Comparison of ENCODE assay signal across 1 cellular context in the genomic region with DNA sequence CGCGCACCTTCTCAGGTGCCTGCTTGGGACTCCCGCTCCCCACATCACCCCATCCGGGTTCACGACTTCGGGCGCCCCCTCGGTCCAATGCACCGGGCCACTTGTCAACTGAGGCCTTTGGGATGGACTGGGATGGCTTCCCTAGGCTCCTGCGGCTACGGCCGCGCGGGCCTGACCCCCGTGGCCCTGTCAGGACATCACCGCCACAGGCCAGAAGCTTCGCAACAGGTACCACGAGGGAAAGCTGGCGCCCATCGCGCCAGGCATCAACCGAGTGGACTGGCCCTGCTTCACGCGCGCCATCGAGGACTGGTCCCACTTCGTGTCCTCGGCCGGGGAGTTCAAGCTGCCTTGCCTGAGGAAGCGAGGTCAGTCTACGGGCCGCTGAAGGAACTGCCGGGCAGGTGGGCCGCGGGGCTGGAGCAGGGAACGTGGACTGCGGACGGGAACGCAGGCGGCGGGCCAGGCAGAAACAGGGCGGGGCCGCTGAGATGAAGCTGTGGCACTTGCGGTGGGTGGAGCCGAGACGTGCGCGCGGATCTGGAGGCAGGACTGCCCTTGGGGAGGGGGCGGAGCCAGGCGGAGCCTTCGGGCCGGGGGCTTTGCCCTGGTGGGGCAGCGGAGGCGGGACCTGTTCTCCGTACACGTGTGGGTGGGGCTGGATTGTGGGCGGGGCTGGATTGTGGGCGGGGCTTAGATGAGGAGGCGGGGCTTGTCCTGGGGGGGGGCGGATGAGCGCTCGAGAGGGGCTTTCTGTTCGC.
A peak's percentile ranks its signal among the peaks of the same experiment; 100 is the strongest.
TF ChIP-seq lines count a peak whose summit lies in the region.

No MANE protein-coding gene starts in this region.

TF ChIP-seq in HepG2, 621 proteins besides CTCF, POLR2A, EP300 and RAD21 (continued from another document and continues in another):
- TF ChIP-seq, protein P1, sequence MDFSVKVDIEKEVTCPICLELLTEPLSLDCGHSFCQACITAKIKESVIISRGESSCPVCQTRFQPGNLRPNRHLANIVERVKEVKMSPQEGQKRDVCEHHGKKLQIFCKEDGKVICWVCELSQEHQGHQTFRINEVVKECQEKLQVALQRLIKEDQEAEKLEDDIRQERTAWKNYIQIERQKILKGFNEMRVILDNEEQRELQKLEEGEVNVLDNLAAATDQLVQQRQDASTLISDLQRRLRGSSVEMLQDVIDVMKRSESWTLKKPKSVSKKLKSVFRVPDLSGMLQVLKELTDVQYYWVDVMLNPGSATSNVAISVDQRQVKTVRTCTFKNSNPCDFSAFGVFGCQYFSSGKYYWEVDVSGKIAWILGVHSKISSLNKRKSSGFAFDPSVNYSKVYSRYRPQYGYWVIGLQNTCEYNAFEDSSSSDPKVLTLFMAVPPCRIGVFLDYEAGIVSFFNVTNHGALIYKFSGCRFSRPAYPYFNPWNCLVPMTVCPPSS (IDR thresholded peaks at IDR 0.05): no peak
- TF ChIP-seq SP1 (IDR thresholded peaks at IDR 0.05) (no peak), SP1 (CRISPR knock-in tag; IDR thresholded peaks at IDR 0.05) (no peak), CREB1 (IDR thresholded peaks at IDR 0.05) (no peak), CREB1 (CRISPR knock-in tag; IDR thresholded peaks at IDR 0.05) (no peak), ZNF75D (CRISPR knock-in tag; IDR thresholded peaks at IDR 0.05; ENCODE audit: borderline replicate concordance) (no peak), SAFB2 (CRISPR knock-in tag; IDR thresholded peaks at IDR 0.05; ENCODE audit: borderline replicate concordance, low read depth) (0 out of 2 replicates have a peak, but pooled peaks have one; percentile 58), MBD4 (IDR thresholded peaks at IDR 0.05; ENCODE audit: borderline replicate concordance, low read length) (no peak), ZFYVE20 (CRISPR knock-in tag; IDR thresholded peaks at IDR 0.05; ENCODE audit: borderline replicate concordance, low read depth) (no peak), NFYC (CRISPR knock-in tag; IDR thresholded peaks at IDR 0.05) (no peak), AGO1 (IDR thresholded peaks at IDR 0.05; ENCODE audit: low read depth, low read length, poor library complexity, severe bottlenecking) (peak; percentile 78), ZNF546 (CRISPR knock-in tag; conservative IDR thresholded peaks at IDR 0.05) (no peak), TEAD3 (CRISPR knock-in tag; optimal IDR thresholded peaks at IDR 0.05; ENCODE audit: borderline replicate concordance) (peak; percentile 15), KDM5A (IDR thresholded peaks at IDR 0.05; ENCODE audit: borderline replicate concordance, low read length) (no peak), NR2C2 (CRISPR knock-in tag; IDR thresholded peaks at IDR 0.05; ENCODE audit: borderline replicate concordance) (no peak), HOXA9 (CRISPR knock-in tag; IDR thresholded peaks at IDR 0.05; ENCODE audit: borderline replicate concordance) (no peak), HDAC2 (CRISPR knock-in tag; IDR thresholded peaks at IDR 0.05) (no peak), ZNF816 (CRISPR knock-in tag; IDR thresholded peaks at IDR 0.05; ENCODE audit: borderline replicate concordance) (no peak), SALL1 (CRISPR knock-in tag; IDR thresholded peaks at IDR 0.05) (peak; percentile 28; the same call in 1 of the 2 replicates), THYN1 (CRISPR knock-in tag; IDR thresholded peaks at IDR 0.05; ENCODE audit: borderline replicate concordance, low read depth) (no peak), ZNF768 (CRISPR knock-in tag; IDR thresholded peaks at IDR 0.05) (peak; percentile 47; the same call in 1 of the 2 replicates), CBX2 (IDR thresholded peaks at IDR 0.05; ENCODE audit: low read depth, low read length) (no peak), CBX2 (CRISPR knock-in tag; IDR thresholded peaks at IDR 0.05; ENCODE audit: low read depth) (no peak), ZNF143 (CRISPR knock-in tag; IDR thresholded peaks at IDR 0.05) (no peak), RXRA (CRISPR knock-in tag; IDR thresholded peaks at IDR 0.05) (0 out of 2 replicates have a peak, but pooled peaks have one; percentile 19), SP140L (CRISPR knock-in tag; IDR thresholded peaks at IDR 0.05; ENCODE audit: borderline replicate concordance) (no peak), ZNF33B (CRISPR knock-in tag; IDR thresholded peaks at IDR 0.05) (0 out of 2 replicates have a peak, but pooled peaks have one; percentile 45), HDAC1 (CRISPR knock-in tag; IDR thresholded peaks at IDR 0.05) (peak; percentile 16; the same call in 1 of the 2 replicates), ZNF891 (CRISPR knock-in tag; IDR thresholded peaks at IDR 0.05) (peak; percentile 26; the same call in 1 of the 2 replicates), NCOA5 (CRISPR knock-in tag; IDR thresholded peaks at IDR 0.05) (no peak)
- TF ChIP-seq, protein P2, sequence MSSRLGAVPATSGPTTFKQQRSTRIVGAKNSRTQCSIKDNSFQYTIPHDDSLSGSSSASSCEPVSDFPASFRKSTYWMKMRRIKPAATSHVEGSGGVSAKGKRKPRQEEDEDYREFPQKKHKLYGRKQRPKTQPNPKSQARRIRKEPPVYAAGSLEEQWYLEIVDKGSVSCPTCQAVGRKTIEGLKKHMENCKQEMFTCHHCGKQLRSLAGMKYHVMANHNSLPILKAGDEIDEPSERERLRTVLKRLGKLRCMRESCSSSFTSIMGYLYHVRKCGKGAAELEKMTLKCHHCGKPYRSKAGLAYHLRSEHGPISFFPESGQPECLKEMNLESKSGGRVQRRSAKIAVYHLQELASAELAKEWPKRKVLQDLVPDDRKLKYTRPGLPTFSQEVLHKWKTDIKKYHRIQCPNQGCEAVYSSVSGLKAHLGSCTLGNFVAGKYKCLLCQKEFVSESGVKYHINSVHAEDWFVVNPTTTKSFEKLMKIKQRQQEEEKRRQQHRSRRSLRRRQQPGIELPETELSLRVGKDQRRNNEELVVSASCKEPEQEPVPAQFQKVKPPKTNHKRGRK (CRISPR knock-in tag; IDR thresholded peaks at IDR 0.05): no peak
- TF ChIP-seq, protein P3, sequence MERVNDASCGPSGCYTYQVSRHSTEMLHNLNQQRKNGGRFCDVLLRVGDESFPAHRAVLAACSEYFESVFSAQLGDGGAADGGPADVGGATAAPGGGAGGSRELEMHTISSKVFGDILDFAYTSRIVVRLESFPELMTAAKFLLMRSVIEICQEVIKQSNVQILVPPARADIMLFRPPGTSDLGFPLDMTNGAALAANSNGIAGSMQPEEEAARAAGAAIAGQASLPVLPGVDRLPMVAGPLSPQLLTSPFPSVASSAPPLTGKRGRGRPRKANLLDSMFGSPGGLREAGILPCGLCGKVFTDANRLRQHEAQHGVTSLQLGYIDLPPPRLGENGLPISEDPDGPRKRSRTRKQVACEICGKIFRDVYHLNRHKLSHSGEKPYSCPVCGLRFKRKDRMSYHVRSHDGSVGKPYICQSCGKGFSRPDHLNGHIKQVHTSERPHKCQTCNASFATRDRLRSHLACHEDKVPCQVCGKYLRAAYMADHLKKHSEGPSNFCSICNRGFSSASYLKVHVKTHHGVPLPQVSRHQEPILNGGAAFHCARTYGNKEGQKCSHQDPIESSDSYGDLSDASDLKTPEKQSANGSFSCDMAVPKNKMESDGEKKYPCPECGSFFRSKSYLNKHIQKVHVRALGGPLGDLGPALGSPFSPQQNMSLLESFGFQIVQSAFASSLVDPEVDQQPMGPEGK (CRISPR knock-in tag; IDR thresholded peaks at IDR 0.05): 0 out of 2 replicates have a peak, but pooled peaks have one; percentile 11
- TF ChIP-seq, protein P4, sequence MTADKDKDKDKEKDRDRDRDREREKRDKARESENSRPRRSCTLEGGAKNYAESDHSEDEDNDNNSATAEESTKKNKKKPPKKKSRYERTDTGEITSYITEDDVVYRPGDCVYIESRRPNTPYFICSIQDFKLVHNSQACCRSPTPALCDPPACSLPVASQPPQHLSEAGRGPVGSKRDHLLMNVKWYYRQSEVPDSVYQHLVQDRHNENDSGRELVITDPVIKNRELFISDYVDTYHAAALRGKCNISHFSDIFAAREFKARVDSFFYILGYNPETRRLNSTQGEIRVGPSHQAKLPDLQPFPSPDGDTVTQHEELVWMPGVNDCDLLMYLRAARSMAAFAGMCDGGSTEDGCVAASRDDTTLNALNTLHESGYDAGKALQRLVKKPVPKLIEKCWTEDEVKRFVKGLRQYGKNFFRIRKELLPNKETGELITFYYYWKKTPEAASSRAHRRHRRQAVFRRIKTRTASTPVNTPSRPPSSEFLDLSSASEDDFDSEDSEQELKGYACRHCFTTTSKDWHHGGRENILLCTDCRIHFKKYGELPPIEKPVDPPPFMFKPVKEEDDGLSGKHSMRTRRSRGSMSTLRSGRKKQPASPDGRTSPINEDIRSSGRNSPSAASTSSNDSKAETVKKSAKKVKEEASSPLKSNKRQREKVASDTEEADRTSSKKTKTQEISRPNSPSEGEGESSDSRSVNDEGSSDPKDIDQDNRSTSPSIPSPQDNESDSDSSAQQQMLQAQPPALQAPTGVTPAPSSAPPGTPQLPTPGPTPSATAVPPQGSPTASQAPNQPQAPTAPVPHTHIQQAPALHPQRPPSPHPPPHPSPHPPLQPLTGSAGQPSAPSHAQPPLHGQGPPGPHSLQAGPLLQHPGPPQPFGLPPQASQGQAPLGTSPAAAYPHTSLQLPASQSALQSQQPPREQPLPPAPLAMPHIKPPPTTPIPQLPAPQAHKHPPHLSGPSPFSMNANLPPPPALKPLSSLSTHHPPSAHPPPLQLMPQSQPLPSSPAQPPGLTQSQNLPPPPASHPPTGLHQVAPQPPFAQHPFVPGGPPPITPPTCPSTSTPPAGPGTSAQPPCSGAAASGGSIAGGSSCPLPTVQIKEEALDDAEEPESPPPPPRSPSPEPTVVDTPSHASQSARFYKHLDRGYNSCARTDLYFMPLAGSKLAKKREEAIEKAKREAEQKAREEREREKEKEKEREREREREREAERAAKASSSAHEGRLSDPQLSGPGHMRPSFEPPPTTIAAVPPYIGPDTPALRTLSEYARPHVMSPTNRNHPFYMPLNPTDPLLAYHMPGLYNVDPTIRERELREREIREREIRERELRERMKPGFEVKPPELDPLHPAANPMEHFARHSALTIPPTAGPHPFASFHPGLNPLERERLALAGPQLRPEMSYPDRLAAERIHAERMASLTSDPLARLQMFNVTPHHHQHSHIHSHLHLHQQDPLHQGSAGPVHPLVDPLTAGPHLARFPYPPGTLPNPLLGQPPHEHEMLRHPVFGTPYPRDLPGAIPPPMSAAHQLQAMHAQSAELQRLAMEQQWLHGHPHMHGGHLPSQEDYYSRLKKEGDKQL (CRISPR knock-in tag; IDR thresholded peaks at IDR 0.05; ENCODE audit: low read depth): no peak
- TF ChIP-seq, protein P5, sequence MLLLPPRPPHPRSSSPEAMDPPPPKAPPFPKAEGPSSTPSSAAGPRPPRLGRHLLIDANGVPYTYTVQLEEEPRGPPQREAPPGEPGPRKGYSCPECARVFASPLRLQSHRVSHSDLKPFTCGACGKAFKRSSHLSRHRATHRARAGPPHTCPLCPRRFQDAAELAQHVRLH (CRISPR knock-in tag; IDR thresholded peaks at IDR 0.05; ENCODE audit: borderline replicate concordance, low read depth): no peak
- TF ChIP-seq, protein P6, sequence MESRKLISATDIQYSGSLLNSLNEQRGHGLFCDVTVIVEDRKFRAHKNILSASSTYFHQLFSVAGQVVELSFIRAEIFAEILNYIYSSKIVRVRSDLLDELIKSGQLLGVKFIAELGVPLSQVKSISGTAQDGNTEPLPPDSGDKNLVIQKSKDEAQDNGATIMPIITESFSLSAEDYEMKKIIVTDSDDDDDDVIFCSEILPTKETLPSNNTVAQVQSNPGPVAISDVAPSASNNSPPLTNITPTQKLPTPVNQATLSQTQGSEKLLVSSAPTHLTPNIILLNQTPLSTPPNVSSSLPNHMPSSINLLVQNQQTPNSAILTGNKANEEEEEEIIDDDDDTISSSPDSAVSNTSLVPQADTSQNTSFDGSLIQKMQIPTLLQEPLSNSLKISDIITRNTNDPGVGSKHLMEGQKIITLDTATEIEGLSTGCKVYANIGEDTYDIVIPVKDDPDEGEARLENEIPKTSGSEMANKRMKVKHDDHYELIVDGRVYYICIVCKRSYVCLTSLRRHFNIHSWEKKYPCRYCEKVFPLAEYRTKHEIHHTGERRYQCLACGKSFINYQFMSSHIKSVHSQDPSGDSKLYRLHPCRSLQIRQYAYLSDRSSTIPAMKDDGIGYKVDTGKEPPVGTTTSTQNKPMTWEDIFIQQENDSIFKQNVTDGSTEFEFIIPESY (CRISPR knock-in tag; IDR thresholded peaks at IDR 0.05): peak; percentile 89
- TF ChIP-seq, protein P7, sequence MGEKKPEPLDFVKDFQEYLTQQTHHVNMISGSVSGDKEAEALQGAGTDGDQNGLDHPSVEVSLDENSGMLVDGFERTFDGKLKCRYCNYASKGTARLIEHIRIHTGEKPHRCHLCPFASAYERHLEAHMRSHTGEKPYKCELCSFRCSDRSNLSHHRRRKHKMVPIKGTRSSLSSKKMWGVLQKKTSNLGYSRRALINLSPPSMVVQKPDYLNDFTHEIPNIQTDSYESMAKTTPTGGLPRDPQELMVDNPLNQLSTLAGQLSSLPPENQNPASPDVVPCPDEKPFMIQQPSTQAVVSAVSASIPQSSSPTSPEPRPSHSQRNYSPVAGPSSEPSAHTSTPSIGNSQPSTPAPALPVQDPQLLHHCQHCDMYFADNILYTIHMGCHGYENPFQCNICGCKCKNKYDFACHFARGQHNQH (CRISPR knock-in tag; IDR thresholded peaks at IDR 0.05): no peak
- TF ChIP-seq, protein P8, sequence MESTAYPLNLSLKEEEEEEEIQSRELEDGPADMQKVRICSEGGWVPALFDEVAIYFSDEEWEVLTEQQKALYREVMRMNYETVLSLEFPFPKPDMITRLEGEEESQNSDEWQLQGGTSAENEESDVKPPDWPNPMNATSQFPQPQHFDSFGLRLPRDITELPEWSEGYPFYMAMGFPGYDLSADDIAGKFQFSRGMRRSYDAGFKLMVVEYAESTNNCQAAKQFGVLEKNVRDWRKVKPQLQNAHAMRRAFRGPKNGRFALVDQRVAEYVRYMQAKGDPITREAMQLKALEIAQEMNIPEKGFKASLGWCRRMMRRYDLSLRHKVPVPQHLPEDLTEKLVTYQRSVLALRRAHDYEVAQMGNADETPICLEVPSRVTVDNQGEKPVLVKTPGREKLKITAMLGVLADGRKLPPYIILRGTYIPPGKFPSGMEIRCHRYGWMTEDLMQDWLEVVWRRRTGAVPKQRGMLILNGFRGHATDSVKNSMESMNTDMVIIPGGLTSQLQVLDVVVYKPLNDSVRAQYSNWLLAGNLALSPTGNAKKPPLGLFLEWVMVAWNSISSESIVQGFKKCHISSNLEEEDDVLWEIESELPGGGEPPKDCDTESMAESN (CRISPR knock-in tag; conservative IDR thresholded peaks at IDR 0.05): 0 out of 2 replicates have a peak, but pooled peaks have one; percentile 59
- TF ChIP-seq, protein P9, sequence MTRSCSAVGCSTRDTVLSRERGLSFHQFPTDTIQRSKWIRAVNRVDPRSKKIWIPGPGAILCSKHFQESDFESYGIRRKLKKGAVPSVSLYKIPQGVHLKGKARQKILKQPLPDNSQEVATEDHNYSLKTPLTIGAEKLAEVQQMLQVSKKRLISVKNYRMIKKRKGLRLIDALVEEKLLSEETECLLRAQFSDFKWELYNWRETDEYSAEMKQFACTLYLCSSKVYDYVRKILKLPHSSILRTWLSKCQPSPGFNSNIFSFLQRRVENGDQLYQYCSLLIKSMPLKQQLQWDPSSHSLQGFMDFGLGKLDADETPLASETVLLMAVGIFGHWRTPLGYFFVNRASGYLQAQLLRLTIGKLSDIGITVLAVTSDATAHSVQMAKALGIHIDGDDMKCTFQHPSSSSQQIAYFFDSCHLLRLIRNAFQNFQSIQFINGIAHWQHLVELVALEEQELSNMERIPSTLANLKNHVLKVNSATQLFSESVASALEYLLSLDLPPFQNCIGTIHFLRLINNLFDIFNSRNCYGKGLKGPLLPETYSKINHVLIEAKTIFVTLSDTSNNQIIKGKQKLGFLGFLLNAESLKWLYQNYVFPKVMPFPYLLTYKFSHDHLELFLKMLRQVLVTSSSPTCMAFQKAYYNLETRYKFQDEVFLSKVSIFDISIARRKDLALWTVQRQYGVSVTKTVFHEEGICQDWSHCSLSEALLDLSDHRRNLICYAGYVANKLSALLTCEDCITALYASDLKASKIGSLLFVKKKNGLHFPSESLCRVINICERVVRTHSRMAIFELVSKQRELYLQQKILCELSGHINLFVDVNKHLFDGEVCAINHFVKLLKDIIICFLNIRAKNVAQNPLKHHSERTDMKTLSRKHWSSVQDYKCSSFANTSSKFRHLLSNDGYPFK (CRISPR knock-in tag; IDR thresholded peaks at IDR 0.05; ENCODE audit: borderline replicate concordance): 0 out of 2 replicates have a peak, but pooled peaks have one; percentile 15
